Comparison of ENCODE assay signal across 24 cellular contexts in genomic region chr15:94600496-94600895, GRCh38.
DNase-seq lines count a peak whose midpoint lies in the region; ATAC-seq, FAIRE-seq and TF ChIP-seq lines count a peak whose summit lies in the region.
"Had no signal": no experiment of that assay in that cellular context is flagged by ENCODE, and none has a peak within 500 bp of the region (broad histone marks: within the 10 kb centered on the region; RNA-seq: fewer than 3 reads in every experiment).

No MANE protein-coding gene starts in this region.

- H3K56ac ChIP-seq in H1 (replicated peaks; ENCODE audit: insufficient read length, low read depth, low read length): no peak overlapping the region

- no peaks in the 10 kb centered on the region for H3K23me2 ChIP-seq in H1 (ENCODE audit: low read depth, low read length)

- H3F3A ChIP-seq in SK-N-SH (replicated peaks; ENCODE audit: insufficient read depth): no peaks in the 10 kb centered on the region

- no peak for DNase-seq in SK-N-SH
- no peak for DNase-seq in H1 (ENCODE audit: low read depth in 1 of 2, low spot score in 2 of 2)
- DNase-seq in vagina (ENCODE audit: extremely low spot score in 2 of 2): no peak
- no peak for DNase-seq in foreskin keratinocyte
- DNase-seq: Caco-2; CD4-positive, CD25-positive, alpha-beta regulatory T cell; CD8-positive, alpha-beta T cell; DMS153; DND-41; GOT3; H7; HCEC 1CT had no signal

- POLR2A ChIA-PET in SK-N-SH (lab: Yijun Ruan, JAX) (no interaction called here), H1 (lab: Charles Lee; ENCODE audit: partially characterized antibody) (no interaction called here)

- H3K18ac ChIP-seq in H1 (ENCODE audit: extremely low read depth, low read length): no peak overlapping the region

- H3K79me1 ChIP-seq in H1 (ENCODE audit: low read depth, low read length): no peaks in the 10 kb centered on the region

- H2BK5ac ChIP-seq in H1 (ENCODE audit: low read depth, low read length): no peak overlapping the region

- H4K5ac ChIP-seq in H1 (ENCODE audit: insufficient read length, low read depth, low read length): no peak overlapping the region

- TF ChIP-seq EP300 in SK-N-SH (IDR thresholded peaks at IDR 0.05; ENCODE audit: borderline replicate concordance in 1 of 2, low read depth in 1 of 2, low read length in 1 of 2): no peak
- TF ChIP-seq EP300 in H1 (IDR thresholded peaks at IDR 0.05; ENCODE audit: borderline replicate concordance in 1 of 2, low read depth in 2 of 2, low read length in 2 of 2): no peak

- no peak overlapping the region for H2BK12ac ChIP-seq in H1 (ENCODE audit: low read depth, low read length)

- H2AK5ac ChIP-seq in H1 (ENCODE audit: low read depth, low read length): no peak overlapping the region

- no peak overlapping the region for H3K4me3 Mint-ChIP-seq in nephron
- H3K4me3 Mint-ChIP-seq: B cell; CD4-positive, CD25-positive, alpha-beta regulatory T cell; CD8-positive, alpha-beta T cell had no signal

- no peaks in the 10 kb centered on the region for H3K36me3 Mint-ChIP-seq in nephron (ENCODE audit: low read depth)
- H3K36me3 Mint-ChIP-seq: CD4-positive, CD25-positive, alpha-beta regulatory T cell; CD8-positive, alpha-beta T cell had no signal

- no peak for FAIRE-seq in H1 (lab: Jason Lieb, UNC)
- FAIRE-seq: A204.1, G401.6, GM12892, GM19239 had no signal

- no peak overlapping the region for H3K4me2 ChIP-seq in SK-N-SH
- H3K4me2 ChIP-seq in H1 (ENCODE audit: insufficient read depth in 1 of 2, low read depth in 2 of 2, low read length in 2 of 2): no peak overlapping the region
- H3K4me2 ChIP-seq: BLaER1 had no signal

- ATAC-seq in SK-N-SH treated with all-trans-retinoic acid at 6 μM for 48 hours (no peak), foreskin keratinocyte (no peak), GM21390 (IDR thresholded peaks at IDR 0.05; ENCODE audit: unreplicated experiment) (no peak), HG03196 (IDR thresholded peaks at IDR 0.05; ENCODE audit: unreplicated experiment) (no peak)
- ATAC-seq: CD8-positive, alpha-beta T cell had no signal

- H3K27ac Mint-ChIP-seq in nephron: peak overlapping the region; percentile 50 to 80 (median 52)
- H3K27ac Mint-ChIP-seq: B cell; CD4-positive, CD25-positive, alpha-beta regulatory T cell; CD8-positive, alpha-beta T cell had no signal

- no peak overlapping the region for H3K4ac ChIP-seq in H1 (replicated peaks; ENCODE audit: insufficient read length, low read depth, low read length)

- H3K4me1 ChIP-seq in SK-N-SH (ENCODE audit: control insufficient read depth in 1 of 2, insufficient read depth in 2 of 2, low read depth in 1 of 2, low read length in 1 of 2) (no peaks in the 10 kb centered on the region; a peak in 1 of 4 replicates), H1 (replicated peaks in 1 of 4; ENCODE audit: control insufficient read depth in 3 of 4, insufficient read depth in 4 of 4, low read length in 3 of 4) (no peaks in the 10 kb centered on the region; a peak in 1 of 7 replicates), vagina (no peaks in the 10 kb centered on the region), foreskin keratinocyte (no peaks in the 10 kb centered on the region)
- H3K4me1 ChIP-seq: BLaER1, Caco-2 had no signal

- no peak overlapping the region for H3K23ac ChIP-seq in H1 (ENCODE audit: insufficient read length)

- TF ChIP-seq POLR2A in H1 (IDR thresholded peaks at IDR 0.05; ENCODE audit: control extremely low read depth in 1 of 2, low read depth in 2 of 2, low read length in 2 of 2) (no peak), vagina (IDR thresholded peaks at IDR 0.05) (no peak)

- peaks cover 11% of the 10 kb centered on the region for H3K4me1 Mint-ChIP-seq in nephron
- H3K4me1 Mint-ChIP-seq: B cell; CD4-positive, CD25-positive, alpha-beta regulatory T cell had no signal

- no peaks in the 10 kb centered on the region for H4K20me1 ChIP-seq in SK-N-SH (ENCODE audit: insufficient read depth)
- H4K20me1 ChIP-seq in H1 (replicated peaks in 1 of 2; ENCODE audit: control insufficient read depth in 1 of 2, insufficient read depth in 2 of 2, low read length in 2 of 2): no peaks in the 10 kb centered on the region
- H4K20me1 ChIP-seq: BLaER1 had no signal

- H3K14ac ChIP-seq in H1 (ENCODE audit: insufficient read length): no peak overlapping the region

- H4K8ac ChIP-seq in H1 (ENCODE audit: extremely low read depth, insufficient read depth, low read length): no peak overlapping the region

- H3K4me3 ChIP-seq in SK-N-SH (ENCODE audit: low read depth in 2 of 2, low read length in 1 of 2): no peak overlapping the region
- H3K4me3 ChIP-seq in H1 (ENCODE audit: extremely low read depth in 1 of 4, insufficient read depth in 2 of 4, low read depth in 3 of 4, low read length in 4 of 4): no peak overlapping the region
- H3K4me3 ChIP-seq in vagina: no peak overlapping the region
- H3K4me3 ChIP-seq: BLaER1 had no signal

- H3K79me2 ChIP-seq in SK-N-SH (ENCODE audit: insufficient read depth): no peaks in the 10 kb centered on the region
- H3K79me2 ChIP-seq in H1 (ENCODE audit: control insufficient read depth in 1 of 2, insufficient read depth in 2 of 2, low read length in 2 of 2): no peaks in the 10 kb centered on the region

- no peak for TF ChIP-seq CTCF in SK-N-SH (IDR thresholded peaks at IDR 0.05)
- TF ChIP-seq CTCF in H1 (IDR thresholded peaks at IDR 0.05; ENCODE audit: control extremely low read depth in 1 of 3, insufficient read depth in 1 of 3, low read depth in 1 of 3, low read length in 3 of 3): no peak
- TF ChIP-seq CTCF in nephron (IDR thresholded peaks at IDR 0.05; ENCODE audit: unreplicated experiment in 3 of 3): no peak
- no peak for TF ChIP-seq CTCF in vagina (IDR thresholded peaks at IDR 0.05)
- no peak for TF ChIP-seq CTCF in foreskin keratinocyte (conservative IDR thresholded peaks at IDR 0.05)

- H3K9ac ChIP-seq in SK-N-SH: no peak overlapping the region
- no peak overlapping the region for H3K9ac ChIP-seq in H1 (replicated peaks in 1 of 4; ENCODE audit: extremely low read depth in 1 of 4, low read depth in 3 of 4, low read length in 3 of 4)
- H3K9ac ChIP-seq: BLaER1 had no signal

- H2AFZ ChIP-seq in SK-N-SH (ENCODE audit: low read depth) (no peak overlapping the region), H1 (ENCODE audit: low read length) (no peak overlapping the region)

- intact Hi-C loops in vagina (cut with DNase I): no loop called here

- 26% methylated on average over 6 of the region's 6 CpGs for WGBS in SK-N-SH (ENCODE audit: low lambda C conversion rate)
- 91% methylated on average over 6 of the region's 6 CpGs; no CpG with 5 or more reads in 1 of the 2 experiments for WGBS in H1 (ENCODE audit: extremely low coverage in 1 of 2, insufficient coverage in 1 of 2, insufficient read length in 1 of 2, insufficient replicate concordance in 2 of 2, low coverage in 1 of 2, low lambda C conversion rate in 2 of 2, missing lambda C conversion rate in 1 of 2), 2 experiments

- H2BK20ac ChIP-seq in H1 (ENCODE audit: low read length): no peak overlapping the region

- no peak overlapping the region for H2BK120ac ChIP-seq in H1 (replicated peaks; ENCODE audit: low read depth, low read length)

- H3K9me2 ChIP-seq in SK-N-SH: no peaks in the 10 kb centered on the region

- H3K27ac ChIP-seq in SK-N-SH (ENCODE audit: low read depth in 2 of 2, low read length in 1 of 2): no peak overlapping the region
- no peak overlapping the region for H3K27ac ChIP-seq in H1 (ENCODE audit: low read depth, low read length)
- no peak overlapping the region for H3K27ac ChIP-seq in vagina
- no peak overlapping the region for H3K27ac ChIP-seq in foreskin keratinocyte
- H3K27ac ChIP-seq: 22Rv1, BLaER1, C4-2B had no signal

- CTCF ChIA-PET in SK-N-SH (lab: Yijun Ruan, JAX) (interaction anchor here (0.6 kb wide), 1 partner anchor 23 kb away, joined by 3 read pairs; no protein-coding TSS in a partner anchor), H1 (lab: Charles Lee; ENCODE audit: partially characterized antibody) (no interaction called here)

- H4K91ac ChIP-seq in H1 (replicated peaks; ENCODE audit: insufficient read length, low read length): no peak overlapping the region

- no peaks in the 10 kb centered on the region for H3K9me3 Mint-ChIP-seq in nephron
- H3K9me3 Mint-ChIP-seq: CD8-positive, alpha-beta T cell had no signal

- no peaks in the 10 kb centered on the region for H3K27me3 Mint-ChIP-seq in nephron (ENCODE audit: low read depth)
- H3K27me3 Mint-ChIP-seq: CD4-positive, CD25-positive, alpha-beta regulatory T cell had no signal

- TF ChIP-seq RAD21 in SK-N-SH (IDR thresholded peaks at IDR 0.05; ENCODE audit: low read length): no peak
- TF ChIP-seq RAD21 in H1 (IDR thresholded peaks at IDR 0.05 in 1 of 2, conservative IDR thresholded peaks at IDR 0.05 in 1 of 2; ENCODE audit: low read depth in 2 of 2, low read length in 2 of 2): no peak

- no peak overlapping the region for H2BK15ac ChIP-seq in H1 (ENCODE audit: low read length)

- H3K9me3 ChIP-seq in SK-N-SH (no peaks in the 10 kb centered on the region), H1 (ENCODE audit: insufficient read depth in 2 of 2, low read depth in 1 of 2, low read length in 1 of 2) (no peaks in the 10 kb centered on the region), vagina (no peaks in the 10 kb centered on the region)
- H3K9me3 ChIP-seq: Caco-2 had no signal

- H3K36me3 ChIP-seq in SK-N-SH (replicated peaks in 1 of 2; ENCODE audit: control insufficient read depth in 1 of 2, insufficient read depth in 2 of 2, low read length in 1 of 2): no peaks in the 10 kb centered on the region
- H3K36me3 ChIP-seq in H1 (ENCODE audit: control insufficient read depth in 2 of 4, insufficient read depth in 4 of 4, low read length in 3 of 4): no peaks in the 10 kb centered on the region
- H3K36me3 ChIP-seq in vagina: no peaks in the 10 kb centered on the region
- H3K36me3 ChIP-seq: BLaER1 had no signal

- H3K27me3 ChIP-seq in SK-N-SH (ENCODE audit: insufficient read depth) (no peaks in the 10 kb centered on the region), H1 (replicated peaks in 1 of 4; ENCODE audit: control insufficient read depth in 3 of 4, extremely low read depth in 1 of 4, insufficient read depth in 3 of 4, low read length in 3 of 4) (no peaks in the 10 kb centered on the region), vagina (no peaks in the 10 kb centered on the region), foreskin keratinocyte (no peaks in the 10 kb centered on the region)
- H3K27me3 ChIP-seq: BLaER1 had no signal

TF ChIP-seq in SK-N-SH, 30 proteins besides CTCF, POLR2A, EP300 and RAD21:
- no peak for TF ChIP-seq RFX5 (IDR thresholded peaks at IDR 0.05; ENCODE audit: low read length)
- peak; percentile 23; the same call in 1 of the 2 replicates for TF ChIP-seq GATA2 (CRISPR knock-in tag; IDR thresholded peaks at IDR 0.05)

TF ChIP-seq in SK-N-SH treated with all-trans-retinoic acid at 6 μM for 48 hours, 23 proteins besides CTCF, POLR2A, EP300 and RAD21 (continues in another document):
- TF ChIP-seq TOX (CRISPR knock-in tag; IDR thresholded peaks at IDR 0.05; ENCODE audit: borderline replicate concordance): no peak
- TF ChIP-seq RARB (CRISPR knock-in tag; IDR thresholded peaks at IDR 0.05): no peak
- no peak for TF ChIP-seq SNAI2 (CRISPR knock-in tag; IDR thresholded peaks at IDR 0.05)
- TF ChIP-seq ZFP3 (CRISPR knock-in tag; IDR thresholded peaks at IDR 0.05): no peak

TF ChIP-seq in H1, 55 proteins besides CTCF, POLR2A, EP300 and RAD21 (continues in another document):
- TF ChIP-seq TEAD4 (IDR thresholded peaks at IDR 0.05; ENCODE audit: low read depth, low read length): no peak

Comparison
In these comparisons a context has a peak if more than half of its experiments do, and no peak if none do; other contexts are left out.
1. Of the 17 proteins assayed by ChIP-seq in both H1 and SK-N-SH: peak only in H1: MAX; only in SK-N-SH: none; in both: none; in neither: 16.